Comparison of ENCODE assay signal across 9 cellular contexts in the genomic region with DNA sequence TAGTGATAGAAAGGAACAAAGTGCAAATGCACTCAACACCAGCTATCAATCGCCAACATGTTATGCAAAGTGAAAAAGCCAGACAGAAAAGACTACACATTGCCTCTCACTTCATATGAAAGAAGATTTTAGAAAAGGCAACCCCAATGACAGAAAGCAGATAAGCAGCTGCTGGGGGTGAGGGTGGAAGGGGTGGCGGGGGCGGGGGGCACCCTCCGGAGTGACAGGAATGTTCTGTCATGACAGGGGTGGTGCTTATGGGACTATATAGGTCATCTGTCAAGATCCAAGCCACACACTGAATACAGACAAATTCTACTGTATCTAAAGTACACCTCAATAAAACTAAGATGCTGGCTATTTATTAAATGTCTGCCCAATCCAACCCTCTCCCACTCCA. TPM values are rescaled to one million over a fixed set of nuclear protein-coding genes. Genes with fewer than 3 reads are reported as not detected.
A peak's percentile ranks its signal among the peaks of the same experiment; 100 is the strongest.
DNase-seq lines count a peak whose midpoint lies in the region; ATAC-seq, FAIRE-seq and TF ChIP-seq lines count a peak whose summit lies in the region.
"Had no signal": no experiment of that assay in that cellular context is flagged by ENCODE, and none has a peak within 500 bp of the region (broad histone marks: within the 10 kb centered on the region; RNA-seq: fewer than 3 reads in every experiment).

No MANE protein-coding gene starts in this region.

- H3K36me3 Mint-ChIP-seq in naive thymus-derived CD8-positive, alpha-beta T cell, result peaks cover 0 to 87% (median 8%) of the 10 kb centered on the region in 3 donors

- H3K27ac ChIP-seq in right atrium auricular region (peak overlapping the region; percentile 90 to 97), coronary artery (peak overlapping the region; percentile 90 to 94)

- H3K4me1 Mint-ChIP-seq in naive thymus-derived CD8-positive, alpha-beta T cell, result peaks cover 73 to 100% (median 98%) of the 10 kb centered on the region in 4 donors

- TF ChIP-seq POLR2A in H54 (IDR thresholded peaks at IDR 0.05; ENCODE audit: low read depth, low read length), result no peak

- no peaks in the 10 kb centered on the region for H3K27me3 ChIP-seq in right atrium auricular region

- no peak for DNase-seq in right atrium auricular region (ENCODE audit: low spot score)
- DNase-seq in cardiac septum (ENCODE audit: low spot score), result no peak
- no peak for DNase-seq in coronary artery (ENCODE audit: low spot score)
- no peak for DNase-seq in naive thymus-derived CD8-positive, alpha-beta T cell
- DNase-seq in NCI-H1930 (lab: John Stamatoyannopoulos, UW), result no peak
- no peak for DNase-seq in NK-92 treated with Interleukin-12 subunit alpha and Interleukin-12 subunit beta, amount 100 ng/mL, for 24 hours (lab: John Stamatoyannopoulos, UW)
- DNase-seq in NCI-H345 (lab: John Stamatoyannopoulos, UW), result no peak
- no peak for DNase-seq in H54 (ENCODE audit: insufficient read length, low spot score)
- DNase-seq: NCI-H1092 had no signal

- no peaks in the 10 kb centered on the region for H3K9me3 ChIP-seq in right atrium auricular region

- no peak for ATAC-seq in naive thymus-derived CD8-positive, alpha-beta T cell

- FAIRE-seq in H54 (lab: Jason Lieb, UNC), result no peak

- H3K4me3 Mint-ChIP-seq in naive thymus-derived CD8-positive, alpha-beta T cell, result peak overlapping the region; percentile 47 to 97 (median 79)

- peaks cover 60% of the 10 kb centered on the region for H3K36me3 ChIP-seq in right atrium auricular region

- H3K27me3 Mint-ChIP-seq in naive thymus-derived CD8-positive, alpha-beta T cell, result no peaks in the 10 kb centered on the region

- POLR2A ChIA-PET in naive thymus-derived CD8-positive, alpha-beta T cell (lab: Charles Lee), result interaction anchor here (1.4 to 20.5 kb wide), 5 partner anchors 9 to 34 kb away, joined by 3 to 349 read pairs (median 7); a partner anchor contains a TSS

- H3K4me3 ChIP-seq in right atrium auricular region (peak overlapping the region in 1 of 2 donors; percentile 27), coronary artery (peak overlapping the region; percentile 63)

- peak overlapping the region; percentile 89 to 96 (median 92) for H3K27ac Mint-ChIP-seq in naive thymus-derived CD8-positive, alpha-beta T cell

- TF ChIP-seq CTCF in right atrium auricular region (IDR thresholded peaks at IDR 0.05), result no peak
- TF ChIP-seq CTCF in coronary artery (IDR thresholded peaks at IDR 0.05), result no peak

- intact Hi-C loops in cardiac septum (cut with DNase I), result no loop called here

- H3K4me1 ChIP-seq in right atrium auricular region, result peaks cover 0 to 100% of the 10 kb centered on the region in 2 donors

- H3K9me3 Mint-ChIP-seq in naive thymus-derived CD8-positive, alpha-beta T cell, result no peaks in the 10 kb centered on the region

RNA-seq across cellular contexts. Expression of a gene that starts 10.7 kb away (rescaled TPM):
- total RNA-seq in right atrium auricular region (100 to 1,000 TPM; 109 to 216 TPM), cardiac septum (245 TPM)
- 100 to 1,000 TPM; 295 to 300 TPM for total RNA-seq in naive thymus-derived CD8-positive, alpha-beta T cell
- polyA plus RNA-seq in naive thymus-derived CD8-positive, alpha-beta T cell, result 100 to 1,000 TPM; 304 to 378 (median 322) TPM
